Comparison of ENCODE assay signal across 8 cellular contexts in genomic region chr19:678791-679388, GRCh38. TPM values are rescaled to one million over a fixed set of nuclear protein-coding genes. Genes with fewer than 3 reads are reported as not detected.
DNase-seq lines count a peak whose midpoint lies in the region; ATAC-seq lines count a peak whose summit lies in the region.

No MANE protein-coding gene starts in this region.

- H3K9me2 ChIP-seq in Karpas-422 (replicated peaks; ENCODE audit: insufficient read depth, low read length) = no peaks in the 10 kb centered on the region

- H3K4me3 Mint-ChIP-seq in central memory CD8-positive, alpha-beta T cell = peak overlapping the region; percentile 69
- peak overlapping the region; percentile 62 for H3K4me3 Mint-ChIP-seq in natural killer cell treated with Interleukin-12 subunit alpha and Interleukin-12 subunit beta and Interleukin-15 and Interleukin-18, amount 100 ng/mL, for 72 hours

- peaks cover 6% of the 10 kb centered on the region for H3K4me1 Mint-ChIP-seq in central memory CD8-positive, alpha-beta T cell
- H3K4me1 Mint-ChIP-seq in natural killer cell treated with Interleukin-12 subunit alpha and Interleukin-12 subunit beta and Interleukin-15 and Interleukin-18, amount 100 ng/mL, for 72 hours (ENCODE audit: low read depth in 2 of 2) = peaks cover 0 to under 1% of the 10 kb centered on the region in 2 donors

- H3K4me2 ChIP-seq in BLaER1 treated with 17β-estradiol and CSF1 and Interleukin-3, amounts not matched to agents 10 nM and 100 nM = peak overlapping the region; percentile 77 to 97 (median 95)
- H3K4me2 ChIP-seq in Karpas-422 (ENCODE audit: low read depth, low read length, poor library complexity, severe bottlenecking) = peak overlapping the region; percentile 83

- no peak for DNase-seq in Karpas-422
- DNase-seq in central memory CD8-positive, alpha-beta T cell (ENCODE audit: low spot score in 2 of 2) = no peak
- DNase-seq in natural killer cell treated with Interleukin-12 subunit alpha and Interleukin-12 subunit beta and Interleukin-15 and Interleukin-18, amount 100 ng/mL, for 72 hours (ENCODE audit: low spot score) = no peak
- DNase-seq in AG20443 (ENCODE audit: low spot score) = no peak
- no peak for DNase-seq in activated effector memory CD4-positive, alpha-beta T cell treated with Interleukin-2 at 50 U/mL for 16 hours
- no peak for DNase-seq in caudate nucleus (lab: John Stamatoyannopoulos, UW)
- no peak for DNase-seq in activated CD4-positive, alpha-beta T cell treated with anti-CD3 and anti-CD28 coated beads, Interleukin-2, amount 50 U/mL, for 48 hours

- H3K36me3 Mint-ChIP-seq in central memory CD8-positive, alpha-beta T cell (ENCODE audit: insufficient read depth) = no peaks in the 10 kb centered on the region
- H3K36me3 Mint-ChIP-seq in natural killer cell treated with Interleukin-12 subunit alpha and Interleukin-12 subunit beta and Interleukin-15 and Interleukin-18, amount 100 ng/mL, for 72 hours = no peaks in the 10 kb centered on the region

- peak overlapping the region in 3 of 11 experiments; percentile 48 to 92 (median 92); a peak in 3 of 22 replicates for H3K27ac ChIP-seq in BLaER1 treated with 17β-estradiol and CSF1 and Interleukin-3, amounts not matched to agents 10 nM and 100 nM
- H3K27ac ChIP-seq in Karpas-422 (ENCODE audit: low read length) (no peak overlapping the region), caudate nucleus (ENCODE audit: low read depth, low read length) (no peak overlapping the region)

- peak overlapping the region; percentile 80 to 98 (median 92); a peak in 16 of 22 replicates for H3K9ac ChIP-seq in BLaER1 treated with 17β-estradiol and CSF1 and Interleukin-3, amounts not matched to agents 10 nM and 100 nM
- H3K9ac ChIP-seq in Karpas-422 (ENCODE audit: low read length) = peak overlapping the region; percentile 97

- no peaks in the 10 kb centered on the region for H3K9me3 ChIP-seq in BLaER1 treated with 17β-estradiol and CSF1 and Interleukin-3, amounts not matched to agents 10 nM and 100 nM (replicated peaks in 1 of 11)
- no peaks in the 10 kb centered on the region for H3K9me3 ChIP-seq in Karpas-422 (ENCODE audit: low read length)

- H3K9me3 Mint-ChIP-seq in central memory CD8-positive, alpha-beta T cell = no peaks in the 10 kb centered on the region
- no peaks in the 10 kb centered on the region for H3K9me3 Mint-ChIP-seq in natural killer cell treated with Interleukin-12 subunit alpha and Interleukin-12 subunit beta and Interleukin-15 and Interleukin-18, amount 100 ng/mL, for 72 hours

- H3K27me3 ChIP-seq in BLaER1 treated with 17β-estradiol and CSF1 and Interleukin-3, amounts not matched to agents 10 nM and 100 nM = peaks cover 53 to 56% (median 55%) of the 10 kb centered on the region in 11 experiments
- no peaks in the 10 kb centered on the region for H3K27me3 ChIP-seq in Karpas-422 (ENCODE audit: low read length)

- peaks cover 13 to 40% (median 29%) of the 10 kb centered on the region in 10 experiments for H3K4me1 ChIP-seq in BLaER1 treated with 17β-estradiol and CSF1 and Interleukin-3, amounts not matched to agents 10 nM and 100 nM
- peaks cover 9% of the 10 kb centered on the region for H3K4me1 ChIP-seq in Karpas-422 (ENCODE audit: low read length)

- no peak overlapping the region for H2AFZ ChIP-seq in Karpas-422 (ENCODE audit: low read length)

- H3K79me2 ChIP-seq in Karpas-422 (ENCODE audit: low read length) = no peaks in the 10 kb centered on the region

- peak overlapping the region; percentile 77 to 91 (median 86); a peak in 19 of 20 replicates for H3K4me3 ChIP-seq in BLaER1 treated with 17β-estradiol and CSF1 and Interleukin-3, amounts not matched to agents 10 nM and 100 nM
- H3K4me3 ChIP-seq in Karpas-422 (ENCODE audit: low read length) = peak overlapping the region; percentile 89

- H3K27me3 Mint-ChIP-seq in central memory CD8-positive, alpha-beta T cell = peaks cover 14% of the 10 kb centered on the region
- H3K27me3 Mint-ChIP-seq in natural killer cell treated with Interleukin-12 subunit alpha and Interleukin-12 subunit beta and Interleukin-15 and Interleukin-18, amount 100 ng/mL, for 72 hours = peaks cover 6 to 7% of the 10 kb centered on the region in 2 donors

- H3K36me3 ChIP-seq in BLaER1 treated with 17β-estradiol and CSF1 and Interleukin-3, amounts not matched to agents 10 nM and 100 nM = no peaks in the 10 kb centered on the region
- no peaks in the 10 kb centered on the region for H3K36me3 ChIP-seq in Karpas-422 (ENCODE audit: insufficient read depth, low read length)

- H3K27ac Mint-ChIP-seq in central memory CD8-positive, alpha-beta T cell (ENCODE audit: low read depth) = no peak overlapping the region
- H3K27ac Mint-ChIP-seq in natural killer cell treated with Interleukin-12 subunit alpha and Interleukin-12 subunit beta and Interleukin-15 and Interleukin-18, amount 100 ng/mL, for 72 hours = no peak overlapping the region

- ATAC-seq in central memory CD8-positive, alpha-beta T cell (replicated peaks; ENCODE audit: extremely low read depth, poor library complexity, severe bottlenecking) = no peak
- ATAC-seq in natural killer cell treated with Interleukin-12 subunit alpha and Interleukin-12 subunit beta and Interleukin-15 and Interleukin-18, amount 100 ng/mL, for 72 hours = no peak

- peaks cover 11 to 43% (median 21%) of the 10 kb centered on the region in 11 experiments; a peak in 19 of 22 replicates for H4K20me1 ChIP-seq in BLaER1 treated with 17β-estradiol and CSF1 and Interleukin-3, amounts not matched to agents 10 nM and 100 nM
- H4K20me1 ChIP-seq in Karpas-422 (ENCODE audit: insufficient read depth, low read depth, low read length) = peaks cover 14% of the 10 kb centered on the region; the same call in 1 of the 2 replicates

RNA-seq across cellular contexts. Expression of gene FSTL3, which starts 2.7 kb away (rescaled TPM):
- 2.3 and 3.0 TPM in 2 replicates for total RNA-seq in Karpas-422 (2014; rRNA removed; shearing (Covaris generic); ENCODE audit: low replicate concordance)
- total RNA-seq in natural killer cell treated with Interleukin-12 subunit alpha and Interleukin-12 subunit beta and Interleukin-15 and Interleukin-18, amount 100 ng/mL, for 72 hours = 1 to 10 TPM; 1.7 to 3.6 TPM

RNA-seq across cellular contexts. Expression of gene RNF126, which starts 15.9 kb away (rescaled TPM):
- 36.5 and 66.5 TPM in 2 replicates for total RNA-seq in Karpas-422 (2014; rRNA removed; shearing (Covaris generic); ENCODE audit: low replicate concordance)
- 100 to 1,000 TPM in 1 of 2 donors, 10 to 100 TPM in 1; 77.7 to 138 TPM for total RNA-seq in natural killer cell treated with Interleukin-12 subunit alpha and Interleukin-12 subunit beta and Interleukin-15 and Interleukin-18, amount 100 ng/mL, for 72 hours

RNA-seq across cellular contexts. Expression of gene PRSS57, which starts 16.4 kb away (rescaled TPM):
- total RNA-seq in Karpas-422 (2014; rRNA removed; shearing (Covaris generic); ENCODE audit: low replicate concordance) = not detected in 2 replicates
- 1 to 10 TPM in 1 of 2 donors, not detected in 1; 1.4 TPM for total RNA-seq in natural killer cell treated with Interleukin-12 subunit alpha and Interleukin-12 subunit beta and Interleukin-15 and Interleukin-18, amount 100 ng/mL, for 72 hours

RNA-seq across cellular contexts. Expression of gene PALM, which starts 29.8 kb away (rescaled TPM):
- total RNA-seq in Karpas-422 (2014; rRNA removed; shearing (Covaris generic); ENCODE audit: low replicate concordance) = 3.5 TPM in 1 of 2 replicates, not detected in the other
- total RNA-seq in natural killer cell treated with Interleukin-12 subunit alpha and Interleukin-12 subunit beta and Interleukin-15 and Interleukin-18, amount 100 ng/mL, for 72 hours = not detected

RNA-seq across cellular contexts. Expression of gene FGF22, which starts 39.2 kb away (rescaled TPM):
- total RNA-seq in Karpas-422 (2014; rRNA removed; shearing (Covaris generic); ENCODE audit: low replicate concordance) = not detected in 2 replicates
- total RNA-seq in natural killer cell treated with Interleukin-12 subunit alpha and Interleukin-12 subunit beta and Interleukin-15 and Interleukin-18, amount 100 ng/mL, for 72 hours = not detected
